Comparison of ENCODE assay signal across 8 cellular contexts in the genomic region with DNA sequence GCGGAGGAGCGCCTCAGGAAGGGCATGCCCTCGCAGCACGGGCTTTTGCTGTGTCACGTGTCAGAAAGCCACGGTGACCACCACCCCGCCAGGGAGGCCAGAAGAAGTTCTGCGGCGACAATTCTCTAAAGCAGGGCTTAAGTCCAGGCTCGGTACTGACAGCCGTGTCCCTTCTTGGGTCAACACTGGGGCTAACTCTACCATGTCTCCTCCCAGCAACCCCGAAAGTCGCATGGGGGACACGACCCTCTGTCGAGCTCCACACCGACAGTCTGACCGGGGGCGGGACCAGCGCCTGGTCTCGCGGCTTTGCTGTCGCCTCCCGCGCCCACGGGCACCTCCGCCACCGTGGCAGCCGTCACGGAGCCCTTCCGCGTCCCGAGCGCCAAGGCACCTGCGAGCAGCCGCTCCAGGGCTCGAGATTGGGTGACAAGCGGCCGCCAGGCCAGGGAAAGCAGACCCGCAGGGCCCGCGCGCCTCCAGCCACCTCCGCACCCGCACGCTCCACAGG. TPM values are rescaled to one million over a fixed set of nuclear protein-coding genes. Genes with fewer than 3 reads are reported as not detected.
DNase-seq lines count a peak whose midpoint lies in the region; ATAC-seq and TF ChIP-seq lines count a peak whose summit lies in the region.

No MANE protein-coding gene starts in this region.

- H3K4me2 ChIP-seq in mesendoderm (ENCODE audit: low read length) = peak overlapping the region; percentile 34

- no peak overlapping the region for H2BK120ac ChIP-seq in mesendoderm (ENCODE audit: low read depth, low read length)

- DNase-seq in EH (ENCODE audit: low read depth) (peak; percentile 51), mesendoderm (peak; percentile 29), NCI-H226 (no peak)
- DNase-seq in stimulated activated naive CD8-positive, alpha-beta T cell treated with anti-CD3 and anti-CD28 coated beads, Interleukin-15, Interleukin-2, amounts not matched to agents 100 U/mL and 50 U/mL, for 24 hours = peak; percentile 58

- peak overlapping the region; percentile 81 for H3K4ac ChIP-seq in mesendoderm (ENCODE audit: low read depth, low read length)

- H3K23ac ChIP-seq in mesendoderm (ENCODE audit: low read length) = peak overlapping the region; percentile 7

- H4K8ac ChIP-seq in mesendoderm (ENCODE audit: low read depth, low read length) = no peak overlapping the region

- WGBS in HUES64 = 1% methylated on average over 45 of the region's 45 CpGs
- 2% methylated on average over 45 of the region's 45 CpGs for WGBS in ectodermal cell, 2 experiments
- no CpG with 5 or more reads among the region's 45 CpGs for WGBS in mesendoderm (ENCODE audit: extremely low coverage, insufficient coverage, low lambda C conversion rate)

- H3K27ac ChIP-seq in HUES64 (ENCODE audit: low read depth, low read length) = peak overlapping the region; percentile 27; the same call in 1 of the 2 replicates
- peak overlapping the region; percentile 98 for H3K27ac ChIP-seq in VCaP
- H3K27ac ChIP-seq in ectodermal cell (ENCODE audit: insufficient read depth, low read depth, low read length, poor library complexity, severe bottlenecking) = no peak overlapping the region
- peak overlapping the region; percentile 95 for H3K27ac ChIP-seq in mesendoderm (ENCODE audit: low read depth, low read length)

- no peak overlapping the region for H2BK15ac ChIP-seq in mesendoderm (replicated peaks; ENCODE audit: low read depth)

- H3K4me3 ChIP-seq in HUES64 (ENCODE audit: low read length) (peak overlapping the region; percentile 75), ectodermal cell (ENCODE audit: insufficient read depth, low read depth, low read length) (peak overlapping the region; percentile 60), mesendoderm (ENCODE audit: low read length) (peak overlapping the region; percentile 18)

- TF ChIP-seq CTCF in VCaP (conservative IDR thresholded peaks at IDR 0.05) = no peak

- H3K4me1 ChIP-seq in HUES64 (ENCODE audit: insufficient read depth, low read length) (peaks cover 20% of the 10 kb centered on the region), ectodermal cell (ENCODE audit: control insufficient read depth, insufficient read depth, low read length) (peaks cover 5% of the 10 kb centered on the region), mesendoderm (ENCODE audit: control insufficient read depth, low read depth, low read length) (peaks cover 12% of the 10 kb centered on the region)

- H3K27me3 ChIP-seq in HUES64 (ENCODE audit: insufficient read depth, low read length) = peaks cover 24% of the 10 kb centered on the region
- H3K27me3 ChIP-seq in ectodermal cell (ENCODE audit: control insufficient read depth, insufficient read depth, low read length, poor library complexity, severe bottlenecking) = peaks cover 21% of the 10 kb centered on the region
- no peaks in the 10 kb centered on the region for H3K27me3 ChIP-seq in mesendoderm (ENCODE audit: insufficient read depth, low read length, poor library complexity)

- no peak overlapping the region for H4K5ac ChIP-seq in mesendoderm (ENCODE audit: low read length)

- no peaks in the 10 kb centered on the region for H3K36me3 ChIP-seq in HUES64 (ENCODE audit: insufficient read depth, low read length)
- H3K36me3 ChIP-seq in ectodermal cell (ENCODE audit: control insufficient read depth, insufficient read depth, low read length) = no peaks in the 10 kb centered on the region
- H3K36me3 ChIP-seq in mesendoderm (ENCODE audit: control insufficient read depth, insufficient read depth, low read length) = no peaks in the 10 kb centered on the region

- peaks cover 18% of the 10 kb centered on the region for H3K79me1 ChIP-seq in mesendoderm (ENCODE audit: low read length)

- peak overlapping the region; percentile 91 for H3K56ac ChIP-seq in mesendoderm (ENCODE audit: low read length)

- peak overlapping the region; percentile 57 for H3K18ac ChIP-seq in mesendoderm (ENCODE audit: low read length)

- H3K79me2 ChIP-seq in mesendoderm (ENCODE audit: control insufficient read depth, insufficient read depth, low read length) = peaks cover 11% of the 10 kb centered on the region

- peak overlapping the region; percentile 95 for H3K9ac ChIP-seq in HUES64 (ENCODE audit: low read depth, low read length)
- peak overlapping the region; percentile 72 for H3K9ac ChIP-seq in mesendoderm (ENCODE audit: low read length)

- ATAC-seq in GM21447 (IDR thresholded peaks at IDR 0.05; ENCODE audit: unreplicated experiment) = peak; percentile 28
- ATAC-seq in stimulated activated naive CD8-positive, alpha-beta T cell treated with anti-CD3 and anti-CD28 coated beads, Interleukin-15, Interleukin-2, amounts not matched to agents 100 U/mL and 50 U/mL, for 24 hours = peak; percentile 2

- H2BK5ac ChIP-seq in mesendoderm (ENCODE audit: low read length) = no peak overlapping the region

- H2AK5ac ChIP-seq in mesendoderm (ENCODE audit: low read length) = no peak overlapping the region

- no peaks in the 10 kb centered on the region for H3K9me3 ChIP-seq in HUES64 (ENCODE audit: insufficient read depth, low read depth, low read length)
- no peaks in the 10 kb centered on the region for H3K9me3 ChIP-seq in ectodermal cell (ENCODE audit: control insufficient read depth, low read length)

RNA-seq across cellular contexts. Expression of gene NANP, which starts 0.5 kb away (rescaled TPM):
- polyA plus RNA-seq in HUES64 (2013, experiment 1 of 2) = 6.1 TPM
- polyA plus RNA-seq in HUES64 (2013, experiment 2 of 2) = 7.2 TPM
- 6.8 TPM for polyA plus RNA-seq in ectodermal cell (2013, experiment 1 of 4)
- polyA plus RNA-seq in ectodermal cell (2013, experiment 2 of 4) = 7.9 TPM
- polyA plus RNA-seq in ectodermal cell (2013, experiment 3 of 4) = 5.5 TPM
- polyA plus RNA-seq in ectodermal cell (2013, experiment 4 of 4) = 5.2 TPM
- polyA plus RNA-seq in mesendoderm (2013, experiment 1 of 2) = 7.5 TPM
- polyA plus RNA-seq in mesendoderm (2013, experiment 2 of 2) = 7.7 TPM

RNA-seq across cellular contexts. Expression of gene NINL, which starts 37.9 kb away (rescaled TPM):
- 15.0 TPM for polyA plus RNA-seq in HUES64 (2013, experiment 1 of 2)
- polyA plus RNA-seq in HUES64 (2013, experiment 2 of 2) = 20.4 TPM
- 29.6 TPM for polyA plus RNA-seq in ectodermal cell (2013, experiment 1 of 4)
- 26.0 TPM for polyA plus RNA-seq in ectodermal cell (2013, experiment 2 of 4)
- 25.0 TPM for polyA plus RNA-seq in ectodermal cell (2013, experiment 3 of 4)
- polyA plus RNA-seq in ectodermal cell (2013, experiment 4 of 4) = 24.5 TPM
- 9.5 TPM for polyA plus RNA-seq in mesendoderm (2013, experiment 1 of 2)
- polyA plus RNA-seq in mesendoderm (2013, experiment 2 of 2) = 9.8 TPM

Comparison
In these comparisons a context has a peak if more than half of its experiments do, and no peak if none do; other contexts are left out.
1. H3K4me3 ChIP-seq: peak in every context shown above with its lines; median percentile 75 in HUES64; 60 in ectodermal cell; 18 in mesendoderm.